ENCODE assay signal across 39 cellular contexts in the genomic region with DNA sequence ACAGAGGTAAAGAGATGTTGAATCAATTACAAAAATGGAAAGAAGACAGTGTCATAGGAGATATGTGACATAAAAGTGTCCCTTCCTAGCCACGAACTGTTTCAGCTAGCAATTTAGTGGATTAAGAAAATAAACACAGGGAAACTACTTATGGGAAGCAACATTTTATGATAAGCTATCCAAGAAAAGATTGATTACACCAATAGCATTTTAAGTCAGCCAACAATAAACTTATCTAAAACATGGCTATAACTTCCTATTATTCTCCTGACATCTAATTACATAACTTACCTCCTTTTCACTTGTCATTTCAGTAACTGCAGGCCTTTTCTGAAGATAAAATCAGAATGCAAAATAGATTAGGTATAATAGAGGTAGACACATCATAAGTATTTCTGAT.
"Had no signal": no experiment of that assay in that cellular context is flagged by ENCODE, and none has a peak within 500 bp of the region (broad histone marks: within the 10 kb centered on the region; RNA-seq: fewer than 3 reads in every experiment).

No MANE protein-coding gene starts in this region.

- H3K27ac Mint-ChIP-seq: activated naive CD4-positive, alpha-beta T cell treated with anti-CD3 and anti-CD28 coated beads for 36 hours; activated naive CD4-positive, alpha-beta T cell treated with anti-CD3 and anti-CD28 coated beads, Interleukin-2, amount 10 ng/mL, durations not matched to agents 7 days and 5 days; activated naive CD4-positive, alpha-beta T cell treated with anti-CD3 and anti-CD28 coated beads, Interleukin-2, amount 50 U/mL, for 24 hours; activated naive CD4-positive, alpha-beta T cell treated with anti-CD3 and anti-CD28 coated beads, Interleukin-2, amount 50 U/mL, for 72 hours; activated naive CD8-positive, alpha-beta T cell; activated naive CD8-positive, alpha-beta T cell treated with anti-CD3 and anti-CD28 coated beads for 36 hours; activated naive CD8-positive, alpha-beta T cell treated with anti-CD3 and anti-CD28 coated beads, Interleukin-2, amount 10 ng/mL, durations not matched to agents 7 days and 5 days; activated naive CD8-positive, alpha-beta T cell treated with anti-CD3 and anti-CD28 coated beads, Interleukin-2, amount 50 U/mL, for 24 hours; activated T-cell treated with anti-CD3 and anti-CD28 coated beads, Interleukin-2, amount 50 U/mL, for 72 hours; activated T-helper 1 cell treated with anti-CD3 and anti-CD28 coated beads, Interleukin-12 subunit alpha, Interleukin-12 subunit beta, Interleukin-2, Interleukin-4 antibody, amounts not matched to agents 30 ng/mL and 10 ng/mL and 1 ng/mL, durations not matched to agents 14 hours and 24 hours and 36 hours; activated T-helper 17 cell treated with anti-CD3 and anti-CD28 coated beads, Interleukin-2, amount 50 U/mL, for 72 hours; activated T-helper 2 cell treated with anti-CD3 and anti-CD28 coated beads, Interferon-gamma antibody, Interleukin-2, Interleukin-4, amounts not matched to agents 10 μg/mL and 5 μg/mL and 100 μg/mL, durations not matched to agents 14 hours and 24 hours and 36 hours; brain had no signal

- H3K4me1 Mint-ChIP-seq: activated naive CD4-positive, alpha-beta T cell treated with anti-CD3 and anti-CD28 coated beads, Interleukin-2, amount 10 ng/mL, durations not matched to agents 7 days and 5 days; activated naive CD4-positive, alpha-beta T cell treated with anti-CD3 and anti-CD28 coated beads, Interleukin-2, amount 50 U/mL, for 24 hours; activated naive CD8-positive, alpha-beta T cell treated with anti-CD3 and anti-CD28 coated beads, Interleukin-2, amount 10 ng/mL, durations not matched to agents 7 days and 5 days; activated T-helper 17 cell treated with anti-CD3 and anti-CD28 coated beads, Interleukin-2, amount 50 U/mL, for 72 hours; central memory CD8-positive, alpha-beta T cell had no signal

- H3K36me3 Mint-ChIP-seq: activated naive CD4-positive, alpha-beta T cell treated with anti-CD3 and anti-CD28 coated beads, Interleukin-2, amount 10 ng/mL, durations not matched to agents 7 days and 5 days; activated naive CD4-positive, alpha-beta T cell treated with anti-CD3 and anti-CD28 coated beads, Interleukin-2, amount 50 U/mL, for 24 hours; activated naive CD4-positive, alpha-beta T cell treated with anti-CD3 and anti-CD28 coated beads, Interleukin-2, amount 50 U/mL, for 72 hours; activated naive CD8-positive, alpha-beta T cell treated with anti-CD3 and anti-CD28 coated beads, Interleukin-2, amount 10 ng/mL, durations not matched to agents 7 days and 5 days had no signal

- DNase-seq: activated effector memory CD4-positive, alpha-beta T cell treated with anti-CD3 and anti-CD28 coated beads, Interleukin-2, amount 50 U/mL, for 16 hours; activated effector memory CD4-positive, alpha-beta T cell treated with Interleukin-2 at 50 U/mL for 16 hours; activated gamma-delta T cell; activated gamma-delta T cell treated with Interleukin-2 at 50 U/mL for 16 hours; activated naive CD4-positive, alpha-beta T cell; activated naive CD4-positive, alpha-beta T cell treated with anti-CD3 and anti-CD28 coated beads for 36 hours; activated naive CD4-positive, alpha-beta T cell treated with anti-CD3 and anti-CD28 coated beads, Interleukin-2, amount 10 ng/mL, durations not matched to agents 7 days and 5 days; activated naive CD4-positive, alpha-beta T cell treated with anti-CD3 and anti-CD28 coated beads, Interleukin-2, amount 50 U/mL, for 16 hours; activated naive CD4-positive, alpha-beta T cell treated with Interleukin-2 at 50 U/mL for 16 hours; activated naive CD8-positive, alpha-beta T cell treated with anti-CD3 and anti-CD28 coated beads for 36 hours; activated naive CD8-positive, alpha-beta T cell treated with anti-CD3 and anti-CD28 coated beads, Interleukin-2, amount 10 ng/mL, durations not matched to agents 7 days and 5 days; activated naive CD8-positive, alpha-beta T cell treated with anti-CD3 and anti-CD28 coated beads, Interleukin-2, amount 50 U/mL, for 24 hours; activated T-cell treated with anti-CD3 and anti-CD28 coated beads, Interleukin-2, amount 50 U/mL, for 4 hours; activated T-cell treated with anti-CD3 and anti-CD28 coated beads, Interleukin-2, amount 50 U/mL, for 48 hours; activated T-cell treated with anti-CD3 and anti-CD28 coated beads, Interleukin-2, amount 50 U/mL, for 72 hours; adrenal gland; amniotic stem cell; amygdala; anterior cingulate cortex; aorta; body of pancreas; brain microvascular endothelial cell; caudate nucleus; central memory CD4-positive, alpha-beta T cell; cerebellar nuclear complex had no signal

- H3K27me3 Mint-ChIP-seq: activated naive CD4-positive, alpha-beta T cell treated with anti-CD3 and anti-CD28 coated beads, Interleukin-2, amount 10 ng/mL, durations not matched to agents 7 days and 5 days; activated naive CD4-positive, alpha-beta T cell treated with anti-CD3 and anti-CD28 coated beads, Interleukin-2, amount 50 U/mL, for 24 hours; activated naive CD8-positive, alpha-beta T cell; activated naive CD8-positive, alpha-beta T cell treated with anti-CD3 and anti-CD28 coated beads for 36 hours; activated naive CD8-positive, alpha-beta T cell treated with anti-CD3 and anti-CD28 coated beads, Interleukin-2, amount 10 ng/mL, durations not matched to agents 7 days and 5 days; activated naive CD8-positive, alpha-beta T cell treated with anti-CD3 and anti-CD28 coated beads, Interleukin-2, amount 50 U/mL, for 24 hours; brain had no signal

- H3K4me1 ChIP-seq: adrenal gland, ascending aorta, body of pancreas, breast epithelium had no signal

- H3K9me3 Mint-ChIP-seq: activated naive CD4-positive, alpha-beta T cell treated with anti-CD3 and anti-CD28 coated beads for 36 hours; activated naive CD4-positive, alpha-beta T cell treated with anti-CD3 and anti-CD28 coated beads, Interleukin-2, amount 10 ng/mL, durations not matched to agents 7 days and 5 days; activated naive CD4-positive, alpha-beta T cell treated with anti-CD3 and anti-CD28 coated beads, Interleukin-2, amount 50 U/mL, for 24 hours; activated naive CD4-positive, alpha-beta T cell treated with anti-CD3 and anti-CD28 coated beads, Interleukin-2, amount 50 U/mL, for 72 hours; activated naive CD8-positive, alpha-beta T cell treated with anti-CD3 and anti-CD28 coated beads for 36 hours; activated naive CD8-positive, alpha-beta T cell treated with anti-CD3 and anti-CD28 coated beads, Interleukin-2, amount 10 ng/mL, durations not matched to agents 7 days and 5 days; activated naive CD8-positive, alpha-beta T cell treated with anti-CD3 and anti-CD28 coated beads, Interleukin-2, amount 50 U/mL, for 24 hours; activated T-cell treated with anti-CD3 and anti-CD28 coated beads, Interleukin-2, amount 50 U/mL, for 4 hours; activated T-cell treated with anti-CD3 and anti-CD28 coated beads, Interleukin-2, amount 50 U/mL, for 72 hours; activated T-helper 1 cell treated with anti-CD3 and anti-CD28 coated beads, Interleukin-12 subunit alpha, Interleukin-12 subunit beta, Interleukin-2, Interleukin-4 antibody, amounts not matched to agents 30 ng/mL and 10 ng/mL and 1 ng/mL, durations not matched to agents 14 hours and 24 hours and 36 hours; activated T-helper 17 cell treated with anti-CD3 and anti-CD28 coated beads, Interleukin-2, amount 50 U/mL, for 72 hours; activated T-helper 2 cell treated with anti-CD3 and anti-CD28 coated beads, Interferon-gamma antibody, Interleukin-2, Interleukin-4, amounts not matched to agents 10 μg/mL and 5 μg/mL and 100 μg/mL, durations not matched to agents 14 hours and 24 hours and 36 hours; brain; central memory CD8-positive, alpha-beta T cell had no signal

- H3K27ac ChIP-seq: adrenal gland, ascending aorta, body of pancreas, brain microvascular endothelial cell, breast epithelium, cardiac muscle cell had no signal

- ATAC-seq: activated naive CD4-positive, alpha-beta T cell treated with anti-CD3 and anti-CD28 coated beads, Interleukin-2, amount 50 U/mL, for 72 hours; activated naive CD8-positive, alpha-beta T cell treated with anti-CD3 and anti-CD28 coated beads, Interleukin-2, amount 50 U/mL, for 24 hours; activated T-cell treated with anti-CD3 and anti-CD28 coated beads, Interleukin-2, amount 50 U/mL, for 4 hours; activated T-cell treated with anti-CD3 and anti-CD28 coated beads, Interleukin-2, amount 50 U/mL, for 72 hours; activated T-helper 17 cell treated with anti-CD3 and anti-CD28 coated beads, Interleukin-2, amount 50 U/mL, for 72 hours; body of pancreas had no signal

- H3K9me3 ChIP-seq: adrenal gland, ascending aorta, body of pancreas, breast epithelium had no signal

- H3K4me3 ChIP-seq: adrenal gland, ascending aorta, body of pancreas, breast epithelium, cardiac muscle cell had no signal

- H3K4me3 Mint-ChIP-seq: activated naive CD4-positive, alpha-beta T cell treated with anti-CD3 and anti-CD28 coated beads for 36 hours; activated naive CD4-positive, alpha-beta T cell treated with anti-CD3 and anti-CD28 coated beads, Interleukin-2, amount 10 ng/mL, durations not matched to agents 7 days and 5 days; activated naive CD4-positive, alpha-beta T cell treated with anti-CD3 and anti-CD28 coated beads, Interleukin-2, amount 50 U/mL, for 24 hours; activated naive CD8-positive, alpha-beta T cell; activated naive CD8-positive, alpha-beta T cell treated with anti-CD3 and anti-CD28 coated beads for 36 hours; activated naive CD8-positive, alpha-beta T cell treated with anti-CD3 and anti-CD28 coated beads, Interleukin-2, amount 10 ng/mL, durations not matched to agents 7 days and 5 days; activated naive CD8-positive, alpha-beta T cell treated with anti-CD3 and anti-CD28 coated beads, Interleukin-2, amount 50 U/mL, for 24 hours; activated T-cell treated with anti-CD3 and anti-CD28 coated beads, Interleukin-2, amount 50 U/mL, for 4 hours; activated T-cell treated with anti-CD3 and anti-CD28 coated beads, Interleukin-2, amount 50 U/mL, for 72 hours; activated T-helper 1 cell treated with anti-CD3 and anti-CD28 coated beads, Interleukin-12 subunit alpha, Interleukin-12 subunit beta, Interleukin-2, Interleukin-4 antibody, amounts not matched to agents 30 ng/mL and 10 ng/mL and 1 ng/mL, durations not matched to agents 14 hours and 24 hours and 36 hours; activated T-helper 17 cell treated with anti-CD3 and anti-CD28 coated beads, Interleukin-2, amount 50 U/mL, for 72 hours; brain; central memory CD8-positive, alpha-beta T cell had no signal

- H3K36me3 ChIP-seq: adrenal gland, ascending aorta, brain microvascular endothelial cell, breast epithelium, cardiac muscle cell had no signal

- FAIRE-seq: astrocyte, bronchial epithelial cell, colon had no signal
